13 cellular contexts compared by ENCODE assay signal in the genomic region with DNA sequence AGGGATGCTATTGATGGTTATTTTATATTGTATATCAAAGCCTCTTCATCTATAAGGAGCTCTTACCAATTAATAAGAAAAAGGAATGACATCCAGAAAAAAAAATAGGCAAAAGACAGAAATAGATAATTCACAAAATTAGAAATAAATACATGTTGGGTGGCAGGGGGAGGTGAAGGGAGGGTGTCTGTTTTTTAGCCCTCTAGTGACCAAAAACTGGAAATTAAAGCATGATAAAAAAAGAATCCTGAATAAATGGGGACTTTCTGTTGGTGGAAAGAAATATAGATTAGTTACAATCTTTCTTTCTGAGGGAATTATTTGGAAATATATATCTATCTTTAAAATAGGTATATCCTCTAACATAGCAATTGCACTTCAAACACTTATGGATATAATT. TPM values are rescaled to one million over a fixed set of nuclear protein-coding genes. Genes with fewer than 3 reads are reported as not detected.
DNase-seq lines count a peak whose midpoint lies in the region; ATAC-seq and TF ChIP-seq lines count a peak whose summit lies in the region.
"Had no signal": no experiment of that assay in that cellular context is flagged by ENCODE, and none has a peak within 500 bp of the region (broad histone marks: within the 10 kb centered on the region; RNA-seq: fewer than 3 reads in every experiment).

No MANE protein-coding gene starts in this region.

- TF ChIP-seq CTCF in BE2C (IDR thresholded peaks at IDR 0.05; ENCODE audit: low read depth, low read length), result peak; percentile 17; the same call in 1 of the 2 replicates
- TF ChIP-seq CTCF in PC-9 (conservative IDR thresholded peaks at IDR 0.05), result peak; percentile 54

- H3K79me2 ChIP-seq in PC-9 (ENCODE audit: low read depth), result no peaks in the 10 kb centered on the region

- H3K27ac ChIP-seq in PC-9, result no peak overlapping the region
- H3K27ac ChIP-seq: dorsolateral prefrontal cortex had no signal

- POLR2A ChIA-PET in PC-9 (lab: Charles Lee; ENCODE audit: unreplicated experiment), result no interaction called here

- H3K27me3 ChIP-seq in BE2C (no peaks in the 10 kb centered on the region), PC-9 (ENCODE audit: insufficient read depth, low read depth) (no peaks in the 10 kb centered on the region)
- H3K27me3 ChIP-seq: dorsolateral prefrontal cortex had no signal

- H3K36me3 ChIP-seq in BE2C, result peaks cover 79% of the 10 kb centered on the region
- H3K36me3 ChIP-seq in PC-9 (ENCODE audit: low read depth), result peaks cover 44% of the 10 kb centered on the region

- CTCF ChIA-PET in PC-9 (lab: Charles Lee), result no interaction called here

- ATAC-seq in GM21381 (IDR thresholded peaks at IDR 0.05; ENCODE audit: unreplicated experiment), result no peak
- ATAC-seq in GM19035 (IDR thresholded peaks at IDR 0.05; ENCODE audit: unreplicated experiment), result no peak
- ATAC-seq: activated T-cell treated with anti-CD3 and anti-CD28 coated beads, Interleukin-2, amount 50 U/mL, for 72 hours had no signal

- H3K4me2 ChIP-seq in PC-9, result no peak overlapping the region

- H3K4me1 ChIP-seq in BE2C, result no peaks in the 10 kb centered on the region
- H3K4me1 ChIP-seq in PC-9 (replicated peaks; ENCODE audit: insufficient read depth), result no peaks in the 10 kb centered on the region

- H3K9me2 ChIP-seq in PC-9 (ENCODE audit: insufficient read depth), result no peaks in the 10 kb centered on the region

- peaks cover 7% of the 10 kb centered on the region; the same call in 1 of the 2 replicates for H4K20me1 ChIP-seq in PC-9 (ENCODE audit: insufficient read depth)

- DNase-seq in BE2C (no peak), ELR (ENCODE audit: low read depth) (peak; percentile 22), PC-9 (no peak), germinal center (ENCODE audit: low spot score) (peak; percentile 28), NCI-H1092 (lab: John Stamatoyannopoulos, UW) (no peak), NCI-H1105 (lab: John Stamatoyannopoulos, UW) (no peak)
- DNase-seq: activated T-cell treated with anti-CD3 and anti-CD28 coated beads, Interleukin-2, amount 50 U/mL, for 72 hours; anterior cingulate cortex; dorsolateral prefrontal cortex; NCI-H1105 treated with DMSO at 0.1 percent for 48 hours; stimulated activated CD4-positive, alpha-beta T cell treated with anti-CD3 and anti-CD28 coated beads, Interleukin-4, amount 100 ng/mL, for 4 hours had no signal

- H2AFZ ChIP-seq in PC-9, result no peak overlapping the region

- H3K4me3 ChIP-seq in BE2C (ENCODE audit: low read depth, low read length), result no peak overlapping the region
- no peak overlapping the region for H3K4me3 ChIP-seq in PC-9
- H3K4me3 ChIP-seq: dorsolateral prefrontal cortex had no signal

- no peaks in the 10 kb centered on the region for H3K9me3 ChIP-seq in BE2C
- no peaks in the 10 kb centered on the region for H3K9me3 ChIP-seq in PC-9 (ENCODE audit: insufficient read depth, low read depth)

- intact Hi-C loops in PC-9 (cut with micrococcal nuclease; ENCODE audit: unreplicated experiment), result loop anchor here (5.0 kb wide), 1 partner anchor 83 kb away; a partner anchor contains a TSS

- H3F3A ChIP-seq in PC-9 (ENCODE audit: insufficient read depth, low read depth), result peaks cover 44% of the 10 kb centered on the region

- BruUV-seq in PC-9 (replicated peaks; lab: Mats Ljungman, UMichigan), result no TSS peak

RNA-seq across cellular contexts. Expression of a gene that starts 42.0 kb away (rescaled TPM):
- polyA plus RNA-seq in BE2C (2012; ENCODE audit: insufficient read depth, insufficient read length, low read depth), result 4.9 TPM
- 0.41 and 1.4 TPM in 2 replicates for total RNA-seq in PC-9 (2021)

RNA-seq across cellular contexts. Expression of a gene that starts 45.7 kb away (rescaled TPM):
- 31.0 TPM for polyA plus RNA-seq in BE2C (2012; ENCODE audit: insufficient read depth, insufficient read length, low read depth)
- total RNA-seq in PC-9 (2021), result 14.1 and 21.2 TPM in 2 replicates

RNA-seq across cellular contexts. Expression of a gene that starts 49.0 kb away (rescaled TPM):
- polyA plus RNA-seq in BE2C (2012; ENCODE audit: insufficient read depth, insufficient read length, low read depth), result 98.7 TPM
- total RNA-seq in PC-9 (2021), result 78.7 and 80.3 TPM in 2 replicates

Comparison
In these comparisons a context has a peak if more than half of its experiments do, and no peak if none do; other contexts are left out.
1. DNase-seq: peak in ELR (single experiment) and germinal center (single experiment); none in BE2C (single experiment), PC-9 (0 of 2), NCI-H1092 (single experiment) and NCI-H1105 (single experiment).